In the genomic region with DNA sequence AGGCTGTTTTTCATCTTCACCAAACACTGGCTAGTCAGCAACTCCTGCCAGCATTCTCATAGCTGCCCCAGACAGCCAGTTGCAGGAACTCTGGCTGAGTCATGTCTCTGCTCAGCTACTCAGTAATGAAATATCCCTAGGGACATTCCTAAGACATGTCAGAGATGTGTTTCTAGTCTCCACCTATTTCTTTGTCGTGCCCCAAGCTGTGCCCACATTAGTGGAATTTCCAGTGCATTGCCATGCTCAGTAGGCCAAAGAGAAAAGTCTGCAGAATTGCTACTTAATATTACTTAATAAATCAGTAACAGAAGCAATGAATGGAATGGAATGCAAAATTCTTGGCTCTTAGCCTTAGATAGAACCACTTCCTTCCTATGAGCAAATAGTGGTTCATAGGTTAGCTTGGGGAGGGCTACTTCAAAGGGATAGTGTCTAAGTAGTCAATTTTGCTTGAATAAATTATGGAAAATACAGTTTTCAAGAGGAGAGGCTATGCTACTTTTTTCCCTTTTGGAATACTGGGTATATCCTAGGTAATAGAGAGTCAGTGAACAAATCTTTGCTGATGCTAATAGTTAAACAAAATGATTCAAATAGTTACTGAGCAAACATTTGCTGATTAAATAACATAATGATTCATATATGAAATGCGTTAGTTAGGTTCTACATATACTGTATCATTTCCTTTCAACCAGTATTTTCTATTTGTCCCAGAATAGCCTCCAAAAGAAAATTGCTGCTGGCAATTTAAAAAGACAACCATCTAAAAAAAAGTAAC, we compare ENCODE assay signal across 9 cellular contexts. TPM values are rescaled to one million over a fixed set of nuclear protein-coding genes. Genes with fewer than 3 reads are reported as not detected.
DNase-seq lines count a peak whose midpoint lies in the region; ATAC-seq and TF ChIP-seq lines count a peak whose summit lies in the region.
"Had no signal": no experiment of that assay in that cellular context is flagged by ENCODE, and none has a peak within 500 bp of the region (broad histone marks: within the 10 kb centered on the region; RNA-seq: fewer than 3 reads in every experiment).

No MANE protein-coding gene starts in this region.

- peak overlapping the region; percentile 3; the same call in 1 of the 2 replicates for H2AFZ ChIP-seq in KMS-11 (ENCODE audit: low read depth)

- H3K9ac ChIP-seq in KMS-11: no peak overlapping the region

- TF ChIP-seq CTCF in A673 (conservative IDR thresholded peaks at IDR 0.05; ENCODE audit: low read depth, low read length): no peak
- no peak for TF ChIP-seq CTCF in KMS-11 (conservative IDR thresholded peaks at IDR 0.05; ENCODE audit: low read depth, low read length)

- H3K36me3 Mint-ChIP-seq in activated T-cell treated with anti-CD3 and anti-CD28 coated beads, Interleukin-2, amount 50 U/mL, for 24 hours (ENCODE audit: low read depth): no peaks in the 10 kb centered on the region
- no peaks in the 10 kb centered on the region for H3K36me3 Mint-ChIP-seq in activated T-cell treated with anti-CD3 and anti-CD28 coated beads, Interleukin-2, amount 50 U/mL, for 4 hours (ENCODE audit: insufficient read depth)

- H3K27me3 ChIP-seq in A673 (replicated peaks; ENCODE audit: insufficient read depth, low read depth, low read length, poor library complexity): no peaks in the 10 kb centered on the region
- H3K27me3 ChIP-seq in KMS-11 (ENCODE audit: insufficient read depth, low read depth): no peaks in the 10 kb centered on the region
- H3K27me3 ChIP-seq in effector memory CD4-positive, alpha-beta T cell (replicated peaks; ENCODE audit: control insufficient read depth, insufficient read depth, low read length, poor library complexity, severe bottlenecking): no peaks in the 10 kb centered on the region

- H3K9me3 Mint-ChIP-seq in activated T-cell treated with anti-CD3 and anti-CD28 coated beads, Interleukin-2, amount 50 U/mL, for 24 hours: peaks cover 7% of the 10 kb centered on the region
- peaks cover 5% of the 10 kb centered on the region for H3K9me3 Mint-ChIP-seq in activated T-cell treated with anti-CD3 and anti-CD28 coated beads, Interleukin-2, amount 50 U/mL, for 4 hours

- POLR2A ChIA-PET in A673 (lab: Charles Lee; ENCODE audit: low non-redundant PET): no interaction called here

- no peaks in the 10 kb centered on the region for H3K9me3 ChIP-seq in A673 (ENCODE audit: low read depth, low read length, poor library complexity, severe bottlenecking)
- no peaks in the 10 kb centered on the region for H3K9me3 ChIP-seq in effector memory CD4-positive, alpha-beta T cell (ENCODE audit: control insufficient read depth, low read length)

- no peak overlapping the region for H3K27ac Mint-ChIP-seq in activated T-cell treated with anti-CD3 and anti-CD28 coated beads, Interleukin-2, amount 50 U/mL, for 24 hours

- H3K79me2 ChIP-seq in KMS-11 (ENCODE audit: insufficient read depth, low read depth): no peaks in the 10 kb centered on the region

- H3K36me3 ChIP-seq in A673 (ENCODE audit: insufficient read depth, low read length, poor library complexity, severe bottlenecking) (no peaks in the 10 kb centered on the region), KMS-11 (ENCODE audit: insufficient read depth) (no peaks in the 10 kb centered on the region)
- no peaks in the 10 kb centered on the region for H3K36me3 ChIP-seq in effector memory CD4-positive, alpha-beta T cell (ENCODE audit: control insufficient read depth, insufficient read depth, low read length)

- no peak overlapping the region for H3K27ac ChIP-seq in A673 (ENCODE audit: low read depth, low read length, poor library complexity, severe bottlenecking)
- H3K27ac ChIP-seq in KMS-11: peak overlapping the region; percentile 9; the same call in 1 of the 2 replicates
- H3K27ac ChIP-seq in effector memory CD4-positive, alpha-beta T cell (ENCODE audit: insufficient read depth, low read length, poor library complexity, severe bottlenecking): no peak overlapping the region

- no peaks in the 10 kb centered on the region for H3K4me1 Mint-ChIP-seq in activated T-cell treated with anti-CD3 and anti-CD28 coated beads, Interleukin-2, amount 50 U/mL, for 24 hours (ENCODE audit: low read depth)
- no peaks in the 10 kb centered on the region for H3K4me1 Mint-ChIP-seq in activated T-cell treated with anti-CD3 and anti-CD28 coated beads, Interleukin-2, amount 50 U/mL, for 4 hours (ENCODE audit: low read depth)

- H3K4me3 ChIP-seq in A673 (ENCODE audit: low read depth, low read length, poor library complexity, severe bottlenecking) (no peak overlapping the region), KMS-11 (IDR thresholded peaks at IDR 0.05; ENCODE audit: insufficient read depth, low read depth, low read length) (no peak overlapping the region)
- no peak overlapping the region for H3K4me3 ChIP-seq in effector memory CD4-positive, alpha-beta T cell (ENCODE audit: insufficient read depth, low read depth, low read length, poor library complexity, severe bottlenecking)

- H3K27me3 Mint-ChIP-seq in activated T-cell treated with anti-CD3 and anti-CD28 coated beads, Interleukin-2, amount 50 U/mL, for 24 hours: no peaks in the 10 kb centered on the region
- H3K27me3 Mint-ChIP-seq in activated T-cell treated with anti-CD3 and anti-CD28 coated beads, Interleukin-2, amount 50 U/mL, for 4 hours (ENCODE audit: low read depth): no peaks in the 10 kb centered on the region

- DNase-seq in A673 (ENCODE audit: low spot score) (peak; percentile 91), dermis blood vessel endothelial cell (peak; percentile 93), lung microvascular endothelial cell (ENCODE audit: low read depth in 2 of 2) (peak; percentile 76 to 96), NCI-H748 treated with DMSO at 0.1 percent for 48 hours (lab: John Stamatoyannopoulos, UW) (no peak)
- DNase-seq in effector memory CD4-positive, alpha-beta T cell: no peak
- DNase-seq in activated T-cell treated with anti-CD3 and anti-CD28 coated beads, Interleukin-2, amount 50 U/mL, for 24 hours: no peak
- DNase-seq in activated T-cell treated with anti-CD3 and anti-CD28 coated beads, Interleukin-2, amount 50 U/mL, for 4 hours: no peak
- DNase-seq: NCI-H1417 treated with DMSO at 0.1 percent for 48 hours had no signal

- H3K4me2 ChIP-seq in KMS-11: peak overlapping the region; percentile 38

- no peak overlapping the region for H3K4me3 Mint-ChIP-seq in activated T-cell treated with anti-CD3 and anti-CD28 coated beads, Interleukin-2, amount 50 U/mL, for 24 hours
- H3K4me3 Mint-ChIP-seq in activated T-cell treated with anti-CD3 and anti-CD28 coated beads, Interleukin-2, amount 50 U/mL, for 4 hours: no peak overlapping the region

- H3K4me1 ChIP-seq in A673 (ENCODE audit: insufficient read depth, low read length, poor library complexity, severe bottlenecking) (peaks cover 6% of the 10 kb centered on the region), KMS-11 (ENCODE audit: low read depth, poor library complexity, severe bottlenecking) (peaks cover 20% of the 10 kb centered on the region)
- no peaks in the 10 kb centered on the region for H3K4me1 ChIP-seq in effector memory CD4-positive, alpha-beta T cell (ENCODE audit: control insufficient read depth, insufficient read depth, low read length, poor library complexity, severe bottlenecking)

- ATAC-seq in activated T-cell treated with anti-CD3 and anti-CD28 coated beads, Interleukin-2, amount 50 U/mL, for 4 hours: no peak

- CTCF ChIA-PET in A673 (lab: Charles Lee): no interaction called here

- intact Hi-C loops in A673 (cut with micrococcal nuclease; ENCODE audit: unreplicated experiment): no loop called here

- no peaks in the 10 kb centered on the region for H4K20me1 ChIP-seq in KMS-11 (ENCODE audit: insufficient read depth)

- no TSS peak for BruUV-seq in A673 (replicated peaks; lab: Mats Ljungman, UMichigan)

RNA-seq across cellular contexts. Expression of a gene that starts 23.6 kb away (rescaled TPM):
- total RNA-seq in A673 (2021) (12.4 and 13.3 TPM in 2 replicates), dermis blood vessel endothelial cell (0.85 and 4.2 TPM in 2 replicates), lung microvascular endothelial cell (0.20 and 6.1 TPM in 2 replicates)
- under 1 TPM; 0.11 to 0.16 (median 0.13) TPM for total RNA-seq in activated T-cell treated with anti-CD3 and anti-CD28 coated beads, Interleukin-2, amount 50 U/mL, for 4 hours

Comparison
In these comparisons a context has a peak if more than half of its experiments do, and no peak if none do; other contexts are left out.
1. DNase-seq: peak in A673 (single experiment), dermis blood vessel endothelial cell (single experiment) and lung microvascular endothelial cell (2 of 2); none in effector memory CD4-positive, alpha-beta T cell (0 of 3), NCI-H748 treated with DMSO at 0.1 percent for 48 hours (single experiment), activated T-cell treated with anti-CD3 and anti-CD28 coated beads, Interleukin-2, amount 50 U/mL, for 24 hours (single experiment) and activated T-cell treated with anti-CD3 and anti-CD28 coated beads, Interleukin-2, amount 50 U/mL, for 4 hours (single experiment).